13 cellular contexts compared by ENCODE assay signal in genomic region chr10:36266923-36267322, GRCh38.
"Had no signal": no experiment of that assay in that cellular context is flagged by ENCODE, and none has a peak within 500 bp of the region (broad histone marks: within the 10 kb centered on the region; RNA-seq: fewer than 3 reads in every experiment).

No MANE protein-coding gene starts in this region.

- H3K4me2 ChIP-seq: neural progenitor cell had no signal

- H3K27ac ChIP-seq: heart left ventricle, neural progenitor cell, ovary, upper lobe of left lung had no signal

- FAIRE-seq: frontal cortex had no signal

- ATAC-seq: heart left ventricle had no signal

- H3K4me1 ChIP-seq: heart left ventricle, neural progenitor cell, upper lobe of left lung had no signal

- H2AFZ ChIP-seq: neural progenitor cell had no signal

- H3K4me3 ChIP-seq: heart left ventricle, neural progenitor cell, ovary, upper lobe of left lung had no signal

- H3K36me3 ChIP-seq: heart left ventricle, neural progenitor cell, ovary, upper lobe of left lung had no signal

- DNase-seq: activated CD4-positive, alpha-beta memory T cell treated with anti-CD3 and anti-CD28 coated beads for 36 hours; activated gamma-delta T cell; activated naive CD8-positive, alpha-beta T cell treated with anti-CD3 and anti-CD28 coated beads for 36 hours; activated T-cell treated with anti-CD3 and anti-CD28 coated beads, Interleukin-2, amount 50 U/mL, for 48 hours; heart left ventricle; midbrain; ovary; stimulated activated CD4-positive, alpha-beta T cell treated with anti-CD3 and anti-CD28 coated beads, Interleukin-2, amount 100 ng/mL, for 48 hours; stimulated activated naive CD4-positive, alpha-beta T cell treated with Interleukin-2 at 50 U/mL for 16 hours; T1000; upper lobe of left lung had no signal

- H3K9ac ChIP-seq: neural progenitor cell had no signal

- H3K27me3 ChIP-seq: heart left ventricle, neural progenitor cell, ovary, upper lobe of left lung had no signal

- H3K9me3 ChIP-seq: heart left ventricle, ovary, upper lobe of left lung had no signal
